In genomic region chr19:17041994-17042393, GRCh38 we compare ENCODE assay signal across 11 cellular contexts. TPM values are rescaled to one million over a fixed set of nuclear protein-coding genes. Genes with fewer than 3 reads are reported as not detected.
DNase-seq lines count a peak whose midpoint lies in the region; TF ChIP-seq lines count a peak whose summit lies in the region.
"Had no signal": no experiment of that assay in that cellular context is flagged by ENCODE, and none has a peak within 500 bp of the region (broad histone marks: within the 10 kb centered on the region; RNA-seq: fewer than 3 reads in every experiment).

No MANE protein-coding gene starts in this region.

- H3K18ac ChIP-seq in neuronal stem cell (ENCODE audit: low read length) = no peak overlapping the region

- H2BK12ac ChIP-seq in neuronal stem cell (ENCODE audit: low read length) = no peak overlapping the region

- H3K23ac ChIP-seq in neuronal stem cell (ENCODE audit: low read depth, low read length, poor library complexity) = no peak overlapping the region

- intact Hi-C loops in left ventricle myocardium inferior (cut with micrococcal nuclease) = no loop called here

- peak overlapping the region; percentile 74 for H2AFZ ChIP-seq in neuronal stem cell (ENCODE audit: low read length)

- peak overlapping the region; percentile 85 for H3K27ac ChIP-seq in left ventricle myocardium inferior (replicated peaks)
- H3K27ac ChIP-seq in neuronal stem cell (replicated peaks; ENCODE audit: low read length) = peak overlapping the region; percentile 66
- H3K27ac ChIP-seq: psoas muscle had no signal

- peak; percentile 11 for DNase-seq in EL
- peak; percentile 39 for DNase-seq in astrocyte of the spinal cord (ENCODE audit: low read depth, low spot score)
- DNase-seq in left ventricle myocardium inferior = peak; percentile 53
- no peak for DNase-seq in neuronal stem cell (ENCODE audit: low spot score)
- DNase-seq in NCI-H2227 (lab: John Stamatoyannopoulos, UW; ENCODE audit: unreplicated experiment) = no peak
- no peak for DNase-seq in DMS53 (lab: John Stamatoyannopoulos, UW)
- no peak for DNase-seq in OCI-M2 (lab: John Stamatoyannopoulos, UW; ENCODE audit: unreplicated experiment)
- no peak for DNase-seq in SIG-M5 (lab: John Stamatoyannopoulos, UW)
- DNase-seq: activated naive CD8-positive, alpha-beta T cell treated with anti-CD3 and anti-CD28 coated beads for 36 hours; NCI-H526; psoas muscle had no signal

- peaks cover 15% of the 10 kb centered on the region for H3K27me3 ChIP-seq in left ventricle myocardium inferior (ENCODE audit: low read depth)
- H3K27me3 ChIP-seq in neuronal stem cell (ENCODE audit: control insufficient read depth in 3 of 3, insufficient read depth in 3 of 3, low read depth in 1 of 3, low read length in 3 of 3) = no peaks in the 10 kb centered on the region

- no peak overlapping the region for H3K4me2 ChIP-seq in neuronal stem cell (ENCODE audit: insufficient read depth, low read length, poor library complexity, severe bottlenecking)

- no peak overlapping the region for H3K14ac ChIP-seq in neuronal stem cell (ENCODE audit: low read length)

- H2BK120ac ChIP-seq in neuronal stem cell (ENCODE audit: low read depth, low read length) = no peak overlapping the region

- no peak overlapping the region for H2BK15ac ChIP-seq in neuronal stem cell (ENCODE audit: low read length)

- H3K9me3 ChIP-seq in left ventricle myocardium inferior (replicated peaks) (no peaks in the 10 kb centered on the region), neuronal stem cell (replicated peaks in 1 of 2; ENCODE audit: control insufficient read depth in 2 of 2, insufficient read depth in 1 of 2, low read depth in 1 of 2, low read length in 2 of 2) (no peaks in the 10 kb centered on the region)
- H3K9me3 ChIP-seq: psoas muscle had no signal

- no peaks in the 10 kb centered on the region for H3K36me3 ChIP-seq in left ventricle myocardium inferior
- no peaks in the 10 kb centered on the region for H3K36me3 ChIP-seq in neuronal stem cell (replicated peaks in 1 of 2; ENCODE audit: control insufficient read depth in 2 of 2, insufficient read depth in 2 of 2, low read length in 2 of 2)

- no CpG with 5 or more reads among the region's 11 CpGs for WGBS in neuronal stem cell (ENCODE audit: extremely low coverage in 2 of 2, insufficient read length in 2 of 2, insufficient replicate concordance in 1 of 2), 2 donors

- no peak for TF ChIP-seq CTCF in astrocyte of the spinal cord (IDR thresholded peaks at IDR 0.05; ENCODE audit: low read depth, low read length)
- TF ChIP-seq CTCF in left ventricle myocardium inferior (IDR thresholded peaks at IDR 0.05; ENCODE audit: borderline replicate concordance) = no peak

- no peak overlapping the region for H3K9ac ChIP-seq in neuronal stem cell (ENCODE audit: low read depth, low read length, poor library complexity)

- H3K4me1 ChIP-seq in left ventricle myocardium inferior = peaks cover 15% of the 10 kb centered on the region
- H3K4me1 ChIP-seq in neuronal stem cell (ENCODE audit: control insufficient read depth in 2 of 2, insufficient read depth in 1 of 2, low read depth in 1 of 2, low read length in 2 of 2) = peaks cover 6 to 30% of the 10 kb centered on the region in 2 donors
- H3K4me1 ChIP-seq: psoas muscle had no signal

- no peak overlapping the region for H4K91ac ChIP-seq in neuronal stem cell (ENCODE audit: low read depth, low read length, poor library complexity)

- H4K8ac ChIP-seq in neuronal stem cell (ENCODE audit: low read depth, low read length) = no peak overlapping the region

- no peak overlapping the region for H3K4me3 ChIP-seq in astrocyte of the spinal cord (ENCODE audit: low read depth, low read length)
- no peak overlapping the region for H3K4me3 ChIP-seq in left ventricle myocardium inferior
- H3K4me3 ChIP-seq in neuronal stem cell (ENCODE audit: low read length in 2 of 2) = no peak overlapping the region
- H3K4me3 ChIP-seq: psoas muscle had no signal

- no peaks in the 10 kb centered on the region for H3K79me1 ChIP-seq in neuronal stem cell (ENCODE audit: low read depth, low read length)

- H2AK5ac ChIP-seq in neuronal stem cell (ENCODE audit: low read depth, low read length) = peak overlapping the region; percentile 66

- H2BK5ac ChIP-seq in neuronal stem cell (ENCODE audit: low read length) = no peak overlapping the region

- in situ Hi-C loops in astrocyte of the spinal cord (cut with HindIII; ENCODE audit: low sequenced_read_pairs) = no loop called here

- no peak overlapping the region for H3K4ac ChIP-seq in neuronal stem cell (ENCODE audit: low read length)

RNA-seq across cellular contexts. Expression of gene CPAMD8, which starts 15.4 kb away (rescaled TPM):
- total RNA-seq in left ventricle myocardium inferior = 13.7 TPM
- polyA plus RNA-seq in neuronal stem cell (2013, experiment 1 of 2) = 21.3 TPM
- 22.3 TPM for polyA plus RNA-seq in neuronal stem cell (2013, experiment 2 of 2)

RNA-seq across cellular contexts. Expression of gene HAUS8, which starts 33.3 kb away (rescaled TPM):
- 3.5 TPM for total RNA-seq in left ventricle myocardium inferior
- polyA plus RNA-seq in neuronal stem cell (2013, experiment 1 of 2) = 26.5 TPM
- polyA plus RNA-seq in neuronal stem cell (2013, experiment 2 of 2) = 27.2 TPM

RNA-seq across cellular contexts. Expression of gene MYO9B, which starts 33.6 kb away (rescaled TPM):
- total RNA-seq in left ventricle myocardium inferior = 30.7 TPM
- 22.7 TPM for polyA plus RNA-seq in neuronal stem cell (2013, experiment 1 of 2)
- polyA plus RNA-seq in neuronal stem cell (2013, experiment 2 of 2) = 23.8 TPM

Comparison
In these comparisons a context has a peak if more than half of its experiments do, and no peak if none do; other contexts are left out.
1. DNase-seq: peak in EL (single experiment), astrocyte of the spinal cord (single experiment) and left ventricle myocardium inferior (single experiment); none in neuronal stem cell (single experiment), NCI-H2227 (single experiment), DMS53 (single experiment), OCI-M2 (single experiment) and SIG-M5 (single experiment).